Comparison of ENCODE assay signal across 1 cellular context in the genomic region with DNA sequence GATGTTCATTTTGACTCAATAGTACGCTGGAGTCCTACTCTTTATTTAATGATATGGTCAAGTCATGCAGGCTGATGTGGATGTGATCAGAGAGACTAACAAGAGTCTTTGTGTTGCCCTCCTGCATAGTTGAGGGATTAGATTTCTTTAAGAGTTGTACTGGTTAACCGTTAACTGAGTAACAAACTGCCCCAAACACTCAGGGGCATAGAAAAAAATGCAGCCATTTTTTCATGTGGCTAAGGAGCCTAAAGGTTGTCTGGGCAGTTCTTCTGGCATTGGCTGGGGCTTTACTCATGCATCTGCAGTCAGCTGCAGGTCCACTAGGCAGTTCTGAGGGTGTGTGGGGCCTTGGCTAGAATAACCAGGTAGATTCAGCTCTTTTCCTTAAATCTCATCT.
TF ChIP-seq lines count a peak whose summit lies in the region.

No MANE protein-coding gene starts in this region.

TF ChIP-seq in IMR-90, 13 proteins besides CTCF, POLR2A, EP300 and RAD21 (continued from another document):
- TF ChIP-seq, protein P1, sequence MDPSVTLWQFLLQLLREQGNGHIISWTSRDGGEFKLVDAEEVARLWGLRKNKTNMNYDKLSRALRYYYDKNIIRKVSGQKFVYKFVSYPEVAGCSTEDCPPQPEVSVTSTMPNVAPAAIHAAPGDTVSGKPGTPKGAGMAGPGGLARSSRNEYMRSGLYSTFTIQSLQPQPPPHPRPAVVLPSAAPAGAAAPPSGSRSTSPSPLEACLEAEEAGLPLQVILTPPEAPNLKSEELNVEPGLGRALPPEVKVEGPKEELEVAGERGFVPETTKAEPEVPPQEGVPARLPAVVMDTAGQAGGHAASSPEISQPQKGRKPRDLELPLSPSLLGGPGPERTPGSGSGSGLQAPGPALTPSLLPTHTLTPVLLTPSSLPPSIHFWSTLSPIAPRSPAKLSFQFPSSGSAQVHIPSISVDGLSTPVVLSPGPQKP (IDR thresholded peaks at IDR 0.05; ENCODE audit: borderline replicate concordance, low read depth, low read length): no peak
- TF ChIP-seq MXI1 (IDR thresholded peaks at IDR 0.05; ENCODE audit: borderline replicate concordance, low read depth, low read length) (no peak), MAZ (IDR thresholded peaks at IDR 0.05; ENCODE audit: borderline replicate concordance, low read depth, low read length) (no peak), MAFK (IDR thresholded peaks at IDR 0.05; ENCODE audit: low read depth, low read length) (no peak), NFE2L2 (IDR thresholded peaks at IDR 0.05; ENCODE audit: low read depth, low read length) (no peak), CEBPB (IDR thresholded peaks at IDR 0.05; ENCODE audit: low read depth, low read length) (no peak), CHD1 (IDR thresholded peaks at IDR 0.05; ENCODE audit: low read depth, low read length) (no peak), BHLHE40 (IDR thresholded peaks at IDR 0.05; ENCODE audit: low read depth, low read length) (no peak), SMC3 (IDR thresholded peaks at IDR 0.05; ENCODE audit: low read depth, low read length) (no peak), RCOR1 (IDR thresholded peaks at IDR 0.05; ENCODE audit: insufficient replicate concordance, low read length) (no peak), RFX5 (IDR thresholded peaks at IDR 0.05; ENCODE audit: low read depth, low read length) (no peak), FOS (IDR thresholded peaks at IDR 0.05; ENCODE audit: low read depth, low read length) (no peak)
TF ChIP-seq in IMR-90: peak in this region for 0.
